Comparison of ENCODE assay signal across 25 cellular contexts in the genomic region with DNA sequence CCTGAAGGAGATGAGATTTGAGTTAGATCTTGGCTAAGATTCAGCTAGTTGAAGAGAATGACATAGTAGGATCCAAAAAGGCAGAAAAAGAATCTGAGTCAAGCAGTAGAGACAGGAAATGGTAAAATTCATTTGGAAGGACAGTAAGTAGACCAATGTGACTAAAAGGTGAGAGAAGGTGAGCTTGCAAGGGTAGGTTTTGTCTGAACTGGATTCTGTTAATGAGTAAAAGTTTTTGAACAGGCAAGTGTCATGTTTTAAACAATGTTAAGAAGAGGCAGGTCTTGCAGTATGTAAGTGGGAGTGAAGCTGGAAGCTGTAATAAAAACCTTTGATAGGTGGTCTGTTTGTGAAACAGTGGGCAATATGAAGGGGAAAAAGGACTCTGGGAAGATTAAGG. TPM values are rescaled to one million over a fixed set of nuclear protein-coding genes. Genes with fewer than 3 reads are reported as not detected.
"Had no signal": no experiment of that assay in that cellular context is flagged by ENCODE, and none has a peak within 500 bp of the region (broad histone marks: within the 10 kb centered on the region; RNA-seq: fewer than 3 reads in every experiment).

No MANE protein-coding gene starts in this region.

- H3K27me3 Mint-ChIP-seq: dendritic cell treated with granulocyte-macrophage colony-stimulating factor and Interleukin-4, amounts not matched to agents 40 ng/mL and 50 ng/mL, for 4 days; naive thymus-derived CD4-positive, alpha-beta T cell; stimulated activated naive CD8-positive, alpha-beta T cell treated with anti-CD3 and anti-CD28 coated beads, Interleukin-15, amount 100 ng/mL, for 72 hours had no signal

- H3K4me3 ChIP-seq: colonic mucosa, esophagus squamous epithelium, pancreas, smooth muscle cell, suprapubic skin, transverse colon, vagina had no signal

- ATAC-seq: left lobe of liver; naive thymus-derived CD4-positive, alpha-beta T cell; pancreas; sciatic nerve; stimulated activated naive CD8-positive, alpha-beta T cell treated with anti-CD3 and anti-CD28 coated beads, Interleukin-15, amount 100 ng/mL, for 72 hours had no signal

- H3K4me1 Mint-ChIP-seq: naive thymus-derived CD4-positive, alpha-beta T cell; stimulated activated naive CD8-positive, alpha-beta T cell treated with anti-CD3 and anti-CD28 coated beads, Interleukin-15, amount 100 ng/mL, for 72 hours had no signal

- H3K36me3 ChIP-seq: colonic mucosa, esophagus squamous epithelium, pancreas, suprapubic skin, transverse colon, vagina had no signal

- H3K4me1 ChIP-seq: colonic mucosa, esophagus squamous epithelium, suprapubic skin, transverse colon, vagina had no signal

- DNase-seq: colonic mucosa; effector CD8-positive, alpha-beta T cell; erythroblast; esophagus squamous epithelium; foreskin melanocyte; mesenchymal stem cell; naive thymus-derived CD4-positive, alpha-beta T cell; occipital lobe; pancreas; stimulated activated CD4-positive, alpha-beta T cell treated with anti-CD3 and anti-CD28 coated beads, Interleukin-12 subunit alpha, Interleukin-12 subunit beta, amount 100 ng/mL, for 4 hours; stimulated activated CD4-positive, alpha-beta T cell treated with anti-CD3 and anti-CD28 coated beads, Interleukin-1b, Interleukin-23, amount 100 ng/mL, for 48 hours; stimulated activated CD4-positive, alpha-beta T cell treated with anti-CD3 and anti-CD28 coated beads, Interleukin-4, amount 100 ng/mL, for 1 hour; stimulated activated CD8-positive, alpha-beta memory T cell treated with anti-CD3 and anti-CD28 coated beads, Interleukin-4, amount 100 ng/mL, for 48 hours; stimulated activated naive CD4-positive, alpha-beta T cell; stimulated activated naive CD8-positive, alpha-beta T cell treated with anti-CD3 and anti-CD28 coated beads, Interleukin-15, amount 100 ng/mL, for 72 hours; transverse colon had no signal

- H3K4me3 Mint-ChIP-seq: dendritic cell treated with granulocyte-macrophage colony-stimulating factor and Interleukin-4, amounts not matched to agents 40 ng/mL and 50 ng/mL, for 4 days; mesothelial cell of epicardium; naive thymus-derived CD4-positive, alpha-beta T cell; stimulated activated naive CD8-positive, alpha-beta T cell treated with anti-CD3 and anti-CD28 coated beads, Interleukin-15, amount 100 ng/mL, for 72 hours had no signal

- H3K9me3 Mint-ChIP-seq: dendritic cell treated with granulocyte-macrophage colony-stimulating factor and Interleukin-4, amounts not matched to agents 40 ng/mL and 50 ng/mL, for 4 days; mesothelial cell of epicardium had no signal

- H3K27ac Mint-ChIP-seq: dendritic cell treated with granulocyte-macrophage colony-stimulating factor and Interleukin-4, amounts not matched to agents 40 ng/mL and 50 ng/mL, for 4 days; mesothelial cell of epicardium; naive thymus-derived CD4-positive, alpha-beta T cell; stimulated activated naive CD8-positive, alpha-beta T cell treated with anti-CD3 and anti-CD28 coated beads, Interleukin-15, amount 100 ng/mL, for 72 hours had no signal

- H3K9me3 ChIP-seq: colonic mucosa, esophagus squamous epithelium, pancreas, suprapubic skin, transverse colon, vagina had no signal

- H3K36me3 Mint-ChIP-seq: naive thymus-derived CD4-positive, alpha-beta T cell had no signal

- H3K27ac ChIP-seq: colonic mucosa, esophagus squamous epithelium, pancreas, suprapubic skin, transverse colon, vagina had no signal

- H3K27me3 ChIP-seq: colonic mucosa, esophagus squamous epithelium, pancreas, suprapubic skin, transverse colon, vagina had no signal

- FAIRE-seq: endometrium, keratinocyte, pancreas had no signal

RNA-seq across cellular contexts. Expression of a gene that starts 58.6 kb away (rescaled TPM):
- polyA plus RNA-seq: naive thymus-derived CD4-positive, alpha-beta T cell had no signal
